ENCODE assay signal across 8 cellular contexts in the genomic region with DNA sequence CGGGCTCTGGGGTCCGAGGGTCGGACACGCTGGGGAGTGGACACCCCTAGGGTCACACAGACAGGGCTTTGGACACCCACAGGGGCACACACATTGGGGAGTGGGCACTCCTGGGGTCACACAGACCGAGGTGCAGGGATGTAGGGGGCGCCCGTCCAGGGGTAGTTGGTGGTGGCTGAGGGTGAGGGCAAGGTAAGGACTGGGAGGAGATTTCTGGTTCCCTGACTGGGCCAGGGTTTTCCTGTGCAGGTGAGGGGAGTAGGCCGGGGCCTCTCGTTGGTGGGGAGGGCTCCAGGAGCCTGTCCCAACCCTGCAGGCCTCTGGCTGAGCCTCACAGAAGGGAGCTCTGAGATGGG. TPM values are rescaled to one million over a fixed set of nuclear protein-coding genes. Genes with fewer than 3 reads are reported as not detected.
DNase-seq lines count a peak whose midpoint lies in the region; ATAC-seq and TF ChIP-seq lines count a peak whose summit lies in the region.

No MANE protein-coding gene starts in this region.

- no peak overlapping the region for H3K27ac Mint-ChIP-seq in WTC11

- intact Hi-C loops in left ventricle myocardium inferior (cut with micrococcal nuclease) (no loop called here), Right ventricle myocardium inferior (cut with DNase I) (no loop called here), posterior vena cava (cut with DNase I) (no loop called here)

- peak overlapping the region; percentile 84 for H3K4me3 Mint-ChIP-seq in WTC11

- H3K9ac ChIP-seq in iPS-20b (ENCODE audit: low read depth, low read length) = peak overlapping the region; percentile 72; the same call in 1 of the 2 replicates
- H3K9ac ChIP-seq in stomach smooth muscle (ENCODE audit: low read length in 2 of 2) = peak overlapping the region in 1 of 2 donors; percentile 59

- ATAC-seq in Right ventricle myocardium inferior (no peak), WTC11 (peak; percentile 65)

- CTCF ChIA-PET in WTC11 (lab: Charles Lee) = interaction anchor here (1.0 kb wide), 3 partner anchors 62 to 143 kb away, joined by 3 to 5 read pairs (median 3); no protein-coding TSS in a partner anchor

- no peak for TF ChIP-seq CTCF in left ventricle myocardium inferior (IDR thresholded peaks at IDR 0.05; ENCODE audit: borderline replicate concordance)
- no peak for TF ChIP-seq CTCF in WTC11 (IDR thresholded peaks at IDR 0.05)

- H3K9me3 Mint-ChIP-seq in WTC11 = no peaks in the 10 kb centered on the region

- POLR2A ChIA-PET in WTC11 (lab: Charles Lee) = no interaction called here

- H3K27me3 ChIP-seq in left ventricle myocardium inferior (ENCODE audit: low read depth) (no peaks in the 10 kb centered on the region), iPS-20b (ENCODE audit: insufficient read depth, low read length) (no peaks in the 10 kb centered on the region), stomach smooth muscle (ENCODE audit: control insufficient read depth in 1 of 2, insufficient read depth in 2 of 2, low read length in 2 of 2) (peaks cover 0 to 3% of the 10 kb centered on the region in 2 donors)

- H3K4me1 ChIP-seq in left ventricle myocardium inferior (peaks cover 11% of the 10 kb centered on the region), iPS-20b (ENCODE audit: insufficient read depth, low read length) (no peaks in the 10 kb centered on the region), stomach smooth muscle (ENCODE audit: control insufficient read depth, insufficient read depth, low read length) (peaks cover 10% of the 10 kb centered on the region)

- DNase-seq in left ventricle myocardium inferior = no peak
- no peak for DNase-seq in Right ventricle myocardium inferior (ENCODE audit: missing footprints)
- DNase-seq in WTC11 (ENCODE audit: low spot score) = no peak
- DNase-seq in cerebellar cortex (ENCODE audit: low spot score) = no peak
- no peak for DNase-seq in glomerular visceral epithelial cell (ENCODE audit: extremely low spot score)
- no peak for DNase-seq in posterior vena cava (ENCODE audit: low spot score)

- H3K36me3 ChIP-seq in left ventricle myocardium inferior (no peaks in the 10 kb centered on the region), iPS-20b (ENCODE audit: insufficient read depth, low read depth, low read length) (no peaks in the 10 kb centered on the region), stomach smooth muscle (ENCODE audit: control insufficient read depth in 2 of 2, insufficient read depth in 2 of 2, low read length in 2 of 2) (no peaks in the 10 kb centered on the region)

- no peaks in the 10 kb centered on the region for H3K36me3 Mint-ChIP-seq in WTC11

- H3K9me3 ChIP-seq in left ventricle myocardium inferior (replicated peaks) (no peaks in the 10 kb centered on the region), iPS-20b (ENCODE audit: insufficient read depth, low read depth, low read length) (no peaks in the 10 kb centered on the region), stomach smooth muscle (ENCODE audit: control insufficient read depth in 2 of 2, low read length in 2 of 2) (no peaks in the 10 kb centered on the region)

- no peaks in the 10 kb centered on the region for H3K27me3 Mint-ChIP-seq in WTC11 (ENCODE audit: low read depth)

- H3K27ac ChIP-seq in left ventricle myocardium inferior (replicated peaks) (peak overlapping the region; percentile 85), iPS-20b (ENCODE audit: low read length) (no peak overlapping the region), stomach smooth muscle (ENCODE audit: low read length) (no peak overlapping the region)

- H3K4me1 Mint-ChIP-seq in WTC11 = peaks cover 3% of the 10 kb centered on the region; the same call in 1 of the 2 replicates

- peak overlapping the region; percentile 74 for H3K4me3 ChIP-seq in left ventricle myocardium inferior
- peak overlapping the region; percentile 91 for H3K4me3 ChIP-seq in iPS-20b (ENCODE audit: low read length)
- H3K4me3 ChIP-seq in stomach smooth muscle (ENCODE audit: low read length in 2 of 2) = peak overlapping the region; percentile 43 to 87

TF ChIP-seq in WTC11, 78 proteins besides CTCF, POLR2A, EP300 and RAD21 (continues in another document):
- TF ChIP-seq ZBTB21 (CRISPR knock-in tag; IDR thresholded peaks at IDR 0.05; ENCODE audit: borderline replicate concordance) (no peak), ZNF671 (CRISPR knock-in tag; IDR thresholded peaks at IDR 0.05) (no peak), GABPB1 (CRISPR knock-in tag; IDR thresholded peaks at IDR 0.05) (no peak), NFE2L1 (CRISPR knock-in tag; IDR thresholded peaks at IDR 0.05) (no peak), TEAD1 (CRISPR knock-in tag; IDR thresholded peaks at IDR 0.05) (no peak), GTF2I (CRISPR knock-in tag; conservative IDR thresholded peaks at IDR 0.05) (no peak), SP1 (CRISPR knock-in tag; conservative IDR thresholded peaks at IDR 0.05) (no peak), RORB (CRISPR knock-in tag; IDR thresholded peaks at IDR 0.05) (no peak), FOXP1 (CRISPR knock-in tag; IDR thresholded peaks at IDR 0.05; ENCODE audit: borderline replicate concordance) (no peak), SOX15 (CRISPR knock-in tag; IDR thresholded peaks at IDR 0.05) (no peak)
- TF ChIP-seq, protein P1, sequence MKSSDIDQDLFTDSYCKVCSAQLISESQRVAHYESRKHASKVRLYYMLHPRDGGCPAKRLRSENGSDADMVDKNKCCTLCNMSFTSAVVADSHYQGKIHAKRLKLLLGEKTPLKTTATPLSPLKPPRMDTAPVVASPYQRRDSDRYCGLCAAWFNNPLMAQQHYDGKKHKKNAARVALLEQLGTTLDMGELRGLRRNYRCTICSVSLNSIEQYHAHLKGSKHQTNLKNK (CRISPR knock-in tag; IDR thresholded peaks at IDR 0.05) = no peak
- TF ChIP-seq, protein P2, sequence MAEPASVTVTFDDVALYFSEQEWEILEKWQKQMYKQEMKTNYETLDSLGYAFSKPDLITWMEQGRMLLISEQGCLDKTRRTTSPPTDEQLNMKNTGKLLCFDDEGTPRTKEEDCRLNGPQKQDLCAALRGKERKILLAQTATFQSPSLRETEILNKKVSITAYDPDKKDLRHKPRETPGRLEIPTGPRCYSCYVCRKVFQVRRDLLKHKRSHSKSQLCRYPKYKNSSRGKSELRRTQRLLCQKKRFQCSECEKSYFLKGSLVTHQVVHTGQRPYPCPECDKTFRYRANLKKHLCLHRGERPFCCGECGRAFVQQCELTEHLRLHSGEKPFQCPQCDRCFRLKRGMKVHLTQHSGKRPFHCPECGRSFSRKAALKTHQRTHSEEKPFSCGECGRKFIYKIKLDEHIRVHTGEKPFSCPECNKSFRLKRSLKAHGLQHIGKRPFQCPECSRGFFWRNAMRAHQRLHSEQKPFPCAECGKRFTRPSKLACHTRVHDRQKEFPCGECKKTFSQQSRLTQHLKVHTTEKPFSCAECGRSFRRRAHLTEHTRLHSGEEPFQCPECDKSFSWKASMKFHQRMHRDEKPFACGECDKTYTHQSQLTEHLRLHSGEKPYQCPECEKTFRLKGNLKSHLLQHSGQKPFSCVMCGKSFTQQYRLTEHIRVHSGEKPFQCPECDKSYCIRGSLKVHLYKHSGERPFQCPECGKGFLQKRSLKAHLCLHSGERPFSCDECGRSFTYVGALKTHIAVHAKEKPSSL (CRISPR knock-in tag; conservative IDR thresholded peaks at IDR 0.05) = no peak
- TF ChIP-seq, protein P3, sequence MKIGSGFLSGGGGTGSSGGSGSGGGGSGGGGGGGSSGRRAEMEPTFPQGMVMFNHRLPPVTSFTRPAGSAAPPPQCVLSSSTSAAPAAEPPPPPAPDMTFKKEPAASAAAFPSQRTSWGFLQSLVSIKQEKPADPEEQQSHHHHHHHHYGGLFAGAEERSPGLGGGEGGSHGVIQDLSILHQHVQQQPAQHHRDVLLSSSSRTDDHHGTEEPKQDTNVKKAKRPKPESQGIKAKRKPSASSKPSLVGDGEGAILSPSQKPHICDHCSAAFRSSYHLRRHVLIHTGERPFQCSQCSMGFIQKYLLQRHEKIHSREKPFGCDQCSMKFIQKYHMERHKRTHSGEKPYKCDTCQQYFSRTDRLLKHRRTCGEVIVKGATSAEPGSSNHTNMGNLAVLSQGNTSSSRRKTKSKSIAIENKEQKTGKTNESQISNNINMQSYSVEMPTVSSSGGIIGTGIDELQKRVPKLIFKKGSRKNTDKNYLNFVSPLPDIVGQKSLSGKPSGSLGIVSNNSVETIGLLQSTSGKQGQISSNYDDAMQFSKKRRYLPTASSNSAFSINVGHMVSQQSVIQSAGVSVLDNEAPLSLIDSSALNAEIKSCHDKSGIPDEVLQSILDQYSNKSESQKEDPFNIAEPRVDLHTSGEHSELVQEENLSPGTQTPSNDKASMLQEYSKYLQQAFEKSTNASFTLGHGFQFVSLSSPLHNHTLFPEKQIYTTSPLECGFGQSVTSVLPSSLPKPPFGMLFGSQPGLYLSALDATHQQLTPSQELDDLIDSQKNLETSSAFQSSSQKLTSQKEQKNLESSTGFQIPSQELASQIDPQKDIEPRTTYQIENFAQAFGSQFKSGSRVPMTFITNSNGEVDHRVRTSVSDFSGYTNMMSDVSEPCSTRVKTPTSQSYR (CRISPR knock-in tag; IDR thresholded peaks at IDR 0.05) = no peak

RNA-seq across cellular contexts. Expression of a gene that starts 21.9 kb away (rescaled TPM):
- total RNA-seq in left ventricle myocardium inferior (80.4 TPM), Right ventricle myocardium inferior (67.1 TPM), WTC11 (2021) (20.0 to 23.9 TPM (median 21.4 TPM) in 3 replicates), posterior vena cava (10 to 100 TPM; 49.8 to 51.9 TPM)

RNA-seq across cellular contexts. Expression of a gene that starts 21.9 kb away (rescaled TPM):
- total RNA-seq in left ventricle myocardium inferior (18.1 TPM), Right ventricle myocardium inferior (19.0 TPM), WTC11 (2021) (18.5 to 19.9 TPM (median 19.0 TPM) in 3 replicates), posterior vena cava (10 to 100 TPM; 12.9 to 15.9 TPM)

RNA-seq across cellular contexts. Expression of a gene that starts 27.8 kb away (rescaled TPM):
- total RNA-seq in left ventricle myocardium inferior = 8.7 TPM
- total RNA-seq in Right ventricle myocardium inferior = 7.1 TPM
- 14.8 to 16.1 TPM (median 15.0 TPM) in 3 replicates for total RNA-seq in WTC11 (2021)
- total RNA-seq in posterior vena cava = 10 to 100 TPM; 36.4 to 42.6 TPM

RNA-seq across cellular contexts. Expression of a gene that starts 42.8 kb away (rescaled TPM):
- total RNA-seq in left ventricle myocardium inferior (1.6 TPM), Right ventricle myocardium inferior (1.4 TPM), WTC11 (2021) (13.0 to 15.2 TPM (median 14.4 TPM) in 3 replicates), posterior vena cava (1 to 10 TPM; 3.0 to 4.1 TPM)

RNA-seq across cellular contexts. Expression of a gene that starts 58.5 kb away (rescaled TPM):
- total RNA-seq in left ventricle myocardium inferior (19.2 TPM), Right ventricle myocardium inferior (24.8 TPM), WTC11 (2021) (46.4 to 51.2 TPM (median 50.0 TPM) in 3 replicates), posterior vena cava (10 to 100 TPM; 46.4 to 52.6 TPM)
